Comparison of ENCODE assay signal across 1 cellular context in the genomic region with DNA sequence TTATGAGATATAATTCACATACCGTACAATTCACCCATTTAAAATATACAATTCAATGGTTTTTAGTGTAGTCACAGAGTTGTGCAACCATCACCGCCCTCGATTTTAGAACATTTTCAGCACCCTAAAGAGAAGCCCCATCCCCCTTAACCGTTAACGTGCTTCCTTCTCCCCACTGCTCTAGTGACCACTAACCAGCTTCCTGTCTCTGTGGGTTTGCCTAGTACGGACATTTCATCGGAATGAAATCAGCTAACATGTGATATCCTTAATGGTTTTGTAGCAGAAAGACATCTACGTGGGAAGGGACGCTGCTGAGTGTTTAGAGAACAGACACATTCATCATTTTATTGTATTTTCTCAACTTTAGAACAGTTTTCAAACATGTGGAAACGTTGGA.
TF ChIP-seq lines count a peak whose summit lies in the region.

No MANE protein-coding gene starts in this region.

TF ChIP-seq in GM23338, 12 proteins besides CTCF, POLR2A, EP300 and RAD21 (continued from another document):
- TF ChIP-seq, protein P1, sequence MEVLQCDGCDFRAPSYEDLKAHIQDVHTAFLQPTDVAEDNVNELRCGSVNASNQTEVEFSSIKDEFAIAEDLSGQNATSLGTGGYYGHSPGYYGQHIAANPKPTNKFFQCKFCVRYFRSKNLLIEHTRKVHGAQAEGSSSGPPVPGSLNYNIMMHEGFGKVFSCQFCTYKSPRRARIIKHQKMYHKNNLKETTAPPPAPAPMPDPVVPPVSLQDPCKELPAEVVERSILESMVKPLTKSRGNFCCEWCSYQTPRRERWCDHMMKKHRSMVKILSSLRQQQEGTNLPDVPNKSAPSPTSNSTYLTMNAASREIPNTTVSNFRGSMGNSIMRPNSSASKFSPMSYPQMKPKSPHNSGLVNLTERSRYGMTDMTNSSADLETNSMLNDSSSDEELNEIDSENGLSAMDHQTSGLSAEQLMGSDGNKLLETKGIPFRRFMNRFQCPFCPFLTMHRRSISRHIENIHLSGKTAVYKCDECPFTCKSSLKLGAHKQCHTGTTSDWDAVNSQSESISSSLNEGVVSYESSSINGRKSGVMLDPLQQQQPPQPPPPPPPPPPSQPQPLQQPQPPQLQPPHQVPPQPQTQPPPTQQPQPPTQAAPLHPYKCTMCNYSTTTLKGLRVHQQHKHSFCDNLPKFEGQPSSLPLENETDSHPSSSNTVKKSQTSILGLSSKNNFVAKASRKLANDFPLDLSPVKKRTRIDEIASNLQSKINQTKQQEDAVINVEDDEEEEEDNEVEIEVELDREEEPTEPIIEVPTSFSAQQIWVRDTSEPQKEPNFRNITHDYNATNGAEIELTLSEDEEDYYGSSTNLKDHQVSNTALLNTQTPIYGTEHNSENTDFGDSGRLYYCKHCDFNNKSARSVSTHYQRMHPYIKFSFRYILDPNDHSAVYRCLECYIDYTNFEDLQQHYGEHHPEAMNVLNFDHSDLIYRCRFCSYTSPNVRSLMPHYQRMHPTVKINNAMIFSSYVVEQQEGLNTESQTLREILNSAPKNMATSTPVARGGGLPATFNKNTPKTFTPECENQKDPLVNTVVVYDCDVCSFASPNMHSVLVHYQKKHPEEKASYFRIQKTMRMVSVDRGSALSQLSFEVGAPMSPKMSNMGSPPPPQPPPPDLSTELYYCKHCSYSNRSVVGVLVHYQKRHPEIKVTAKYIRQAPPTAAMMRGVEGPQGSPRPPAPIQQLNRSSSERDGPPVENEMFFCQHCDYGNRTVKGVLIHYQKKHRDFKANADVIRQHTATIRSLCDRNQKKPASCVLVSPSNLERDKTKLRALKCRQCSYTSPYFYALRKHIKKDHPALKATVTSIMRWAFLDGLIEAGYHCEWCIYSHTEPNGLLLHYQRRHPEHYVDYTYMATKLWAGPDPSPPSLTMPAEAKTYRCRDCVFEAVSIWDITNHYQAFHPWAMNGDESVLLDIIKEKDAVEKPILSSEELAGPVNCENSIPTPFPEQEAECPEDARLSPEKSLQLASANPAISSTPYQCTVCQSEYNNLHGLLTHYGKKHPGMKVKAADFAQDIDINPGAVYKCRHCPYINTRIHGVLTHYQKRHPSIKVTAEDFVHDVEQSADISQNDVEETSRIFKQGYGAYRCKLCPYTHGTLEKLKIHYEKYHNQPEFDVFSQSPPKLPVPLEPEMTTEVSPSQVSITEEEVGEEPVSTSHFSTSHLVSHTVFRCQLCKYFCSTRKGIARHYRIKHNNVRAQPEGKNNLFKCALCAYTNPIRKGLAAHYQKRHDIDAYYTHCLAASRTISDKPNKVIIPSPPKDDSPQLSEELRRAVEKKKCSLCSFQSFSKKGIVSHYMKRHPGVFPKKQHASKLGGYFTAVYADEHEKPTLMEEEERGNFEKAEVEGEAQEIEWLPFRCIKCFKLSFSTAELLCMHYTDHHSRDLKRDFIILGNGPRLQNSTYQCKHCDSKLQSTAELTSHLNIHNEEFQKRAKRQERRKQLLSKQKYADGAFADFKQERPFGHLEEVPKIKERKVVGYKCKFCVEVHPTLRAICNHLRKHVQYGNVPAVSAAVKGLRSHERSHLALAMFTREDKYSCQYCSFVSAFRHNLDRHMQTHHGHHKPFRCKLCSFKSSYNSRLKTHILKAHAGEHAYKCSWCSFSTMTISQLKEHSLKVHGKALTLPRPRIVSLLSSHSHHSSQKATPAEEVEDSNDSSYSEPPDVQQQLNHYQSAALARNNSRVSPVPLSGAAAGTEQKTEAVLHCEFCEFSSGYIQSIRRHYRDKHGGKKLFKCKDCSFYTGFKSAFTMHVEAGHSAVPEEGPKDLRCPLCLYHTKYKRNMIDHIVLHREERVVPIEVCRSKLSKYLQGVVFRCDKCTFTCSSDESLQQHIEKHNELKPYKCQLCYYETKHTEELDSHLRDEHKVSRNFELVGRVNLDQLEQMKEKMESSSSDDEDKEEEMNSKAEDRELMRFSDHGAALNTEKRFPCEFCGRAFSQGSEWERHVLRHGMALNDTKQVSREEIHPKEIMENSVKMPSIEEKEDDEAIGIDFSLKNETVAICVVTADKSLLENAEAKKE (CRISPR knock-in tag; IDR thresholded peaks at IDR 0.05): no peak
- TF ChIP-seq ZNF114 (CRISPR knock-in tag; IDR thresholded peaks at IDR 0.05): no peak
- no peak for TF ChIP-seq EZH2 (IDR thresholded peaks at IDR 0.05; ENCODE audit: low read depth, unreplicated experiment)
- TF ChIP-seq, protein P2, sequence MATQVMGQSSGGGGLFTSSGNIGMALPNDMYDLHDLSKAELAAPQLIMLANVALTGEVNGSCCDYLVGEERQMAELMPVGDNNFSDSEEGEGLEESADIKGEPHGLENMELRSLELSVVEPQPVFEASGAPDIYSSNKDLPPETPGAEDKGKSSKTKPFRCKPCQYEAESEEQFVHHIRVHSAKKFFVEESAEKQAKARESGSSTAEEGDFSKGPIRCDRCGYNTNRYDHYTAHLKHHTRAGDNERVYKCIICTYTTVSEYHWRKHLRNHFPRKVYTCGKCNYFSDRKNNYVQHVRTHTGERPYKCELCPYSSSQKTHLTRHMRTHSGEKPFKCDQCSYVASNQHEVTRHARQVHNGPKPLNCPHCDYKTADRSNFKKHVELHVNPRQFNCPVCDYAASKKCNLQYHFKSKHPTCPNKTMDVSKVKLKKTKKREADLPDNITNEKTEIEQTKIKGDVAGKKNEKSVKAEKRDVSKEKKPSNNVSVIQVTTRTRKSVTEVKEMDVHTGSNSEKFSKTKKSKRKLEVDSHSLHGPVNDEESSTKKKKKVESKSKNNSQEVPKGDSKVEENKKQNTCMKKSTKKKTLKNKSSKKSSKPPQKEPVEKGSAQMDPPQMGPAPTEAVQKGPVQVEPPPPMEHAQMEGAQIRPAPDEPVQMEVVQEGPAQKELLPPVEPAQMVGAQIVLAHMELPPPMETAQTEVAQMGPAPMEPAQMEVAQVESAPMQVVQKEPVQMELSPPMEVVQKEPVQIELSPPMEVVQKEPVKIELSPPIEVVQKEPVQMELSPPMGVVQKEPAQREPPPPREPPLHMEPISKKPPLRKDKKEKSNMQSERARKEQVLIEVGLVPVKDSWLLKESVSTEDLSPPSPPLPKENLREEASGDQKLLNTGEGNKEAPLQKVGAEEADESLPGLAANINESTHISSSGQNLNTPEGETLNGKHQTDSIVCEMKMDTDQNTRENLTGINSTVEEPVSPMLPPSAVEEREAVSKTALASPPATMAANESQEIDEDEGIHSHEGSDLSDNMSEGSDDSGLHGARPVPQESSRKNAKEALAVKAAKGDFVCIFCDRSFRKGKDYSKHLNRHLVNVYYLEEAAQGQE (IDR thresholded peaks at IDR 0.05; ENCODE audit: unreplicated experiment): no peak
- no peak for TF ChIP-seq POLR2AphosphoS5 (IDR thresholded peaks at IDR 0.05; ENCODE audit: low read depth)
- TF ChIP-seq CREB1 (CRISPR knock-in tag; IDR thresholded peaks at IDR 0.05; ENCODE audit: low read depth): no peak
- no peak for TF ChIP-seq STAT1 (IDR thresholded peaks at IDR 0.05; ENCODE audit: unreplicated experiment)
- TF ChIP-seq JUNB (IDR thresholded peaks at IDR 0.05; ENCODE audit: unreplicated experiment): no peak
- TF ChIP-seq, protein P3, sequence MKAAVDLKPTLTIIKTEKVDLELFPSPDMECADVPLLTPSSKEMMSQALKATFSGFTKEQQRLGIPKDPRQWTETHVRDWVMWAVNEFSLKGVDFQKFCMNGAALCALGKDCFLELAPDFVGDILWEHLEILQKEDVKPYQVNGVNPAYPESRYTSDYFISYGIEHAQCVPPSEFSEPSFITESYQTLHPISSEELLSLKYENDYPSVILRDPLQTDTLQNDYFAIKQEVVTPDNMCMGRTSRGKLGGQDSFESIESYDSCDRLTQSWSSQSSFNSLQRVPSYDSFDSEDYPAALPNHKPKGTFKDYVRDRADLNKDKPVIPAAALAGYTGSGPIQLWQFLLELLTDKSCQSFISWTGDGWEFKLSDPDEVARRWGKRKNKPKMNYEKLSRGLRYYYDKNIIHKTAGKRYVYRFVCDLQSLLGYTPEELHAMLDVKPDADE (IDR thresholded peaks at IDR 0.05): no peak
- no peak for TF ChIP-seq EZH2phosphoT487 (IDR thresholded peaks at IDR 0.05; ENCODE audit: unreplicated experiment)
